In the genomic region with DNA sequence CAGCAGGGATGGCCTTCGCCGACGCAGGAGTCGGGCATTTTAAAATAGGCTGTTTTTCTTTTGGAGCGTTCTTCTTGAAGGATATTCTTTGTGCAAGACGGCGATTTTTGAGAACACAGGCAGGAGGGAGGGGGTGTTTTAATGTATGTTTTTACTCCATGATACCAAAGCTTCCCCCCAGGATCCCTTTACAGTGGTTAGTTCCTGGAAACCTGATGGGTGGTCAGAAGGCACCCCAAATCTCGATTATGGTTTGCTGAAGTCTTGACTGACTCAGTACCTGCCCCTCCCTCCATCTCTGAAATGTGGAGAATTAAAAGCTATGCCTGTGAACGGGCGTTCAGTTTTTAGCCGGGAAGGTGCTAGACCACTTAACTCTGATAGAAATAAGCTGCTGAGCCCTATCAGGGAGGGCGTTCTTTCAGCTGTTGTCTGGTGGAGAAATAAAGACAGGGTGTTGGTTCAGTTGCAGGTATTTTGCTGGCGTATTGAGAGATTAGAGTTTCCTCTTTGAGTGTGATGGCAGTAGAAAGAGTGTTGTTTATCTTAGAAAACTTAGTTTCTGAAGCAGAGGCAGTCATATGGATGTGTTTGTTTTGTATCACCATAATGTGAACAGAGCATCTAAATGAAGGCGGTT, we compare ENCODE assay signal across 8 cellular contexts. TPM values are rescaled to one million over a fixed set of nuclear protein-coding genes. Genes with fewer than 3 reads are reported as not detected.
DNase-seq lines count a peak whose midpoint lies in the region; ATAC-seq and TF ChIP-seq lines count a peak whose summit lies in the region.

No MANE protein-coding gene starts in this region.

- peaks cover 3% of the 10 kb centered on the region for H3K36me3 Mint-ChIP-seq in memory B cell

- no peak for TF ChIP-seq POLR2A in vagina (IDR thresholded peaks at IDR 0.05)

- intact Hi-C loops in Right ventricle myocardium superior (cut with DNase I) (loop anchor here (5.0 kb wide), 1 partner anchor 126 kb away; no protein-coding TSS in a partner anchor), vagina (cut with DNase I) (loop anchor here (10.0 kb wide), 2 partner anchors 127 to 403 kb away; no protein-coding TSS in a partner anchor)

- H3K27me3 Mint-ChIP-seq in memory B cell = peaks cover 16% of the 10 kb centered on the region

- H3K4me3 Mint-ChIP-seq in memory B cell = peak overlapping the region; percentile 91

- H3K9me3 ChIP-seq in right atrium auricular region (no peaks in the 10 kb centered on the region), vagina (no peaks in the 10 kb centered on the region)

- H3K4me1 Mint-ChIP-seq in memory B cell = peaks cover 20% of the 10 kb centered on the region

- peaks cover 0 to 43% of the 10 kb centered on the region in 2 donors for H3K4me1 ChIP-seq in right atrium auricular region
- peaks cover 38% of the 10 kb centered on the region for H3K4me1 ChIP-seq in vagina

- H3K27me3 ChIP-seq in right atrium auricular region (no peaks in the 10 kb centered on the region), vagina (no peaks in the 10 kb centered on the region)

- H3K27ac ChIP-seq in right atrium auricular region (peak overlapping the region; percentile 95 to 98), vagina (peak overlapping the region; percentile 95)

- no peaks in the 10 kb centered on the region for H3K36me3 ChIP-seq in right atrium auricular region
- H3K36me3 ChIP-seq in vagina = no peaks in the 10 kb centered on the region

- H3K9me3 Mint-ChIP-seq in memory B cell = peaks cover 2% of the 10 kb centered on the region

- no peak for TF ChIP-seq CTCF in right atrium auricular region (IDR thresholded peaks at IDR 0.05)
- no peak for TF ChIP-seq CTCF in vagina (IDR thresholded peaks at IDR 0.05)

- DNase-seq in right atrium auricular region (ENCODE audit: low spot score) (no peak), Right ventricle myocardium superior (no peak), T47D (ENCODE audit: low read depth in 1 of 2, low spot score in 1 of 2) (peak; percentile 15 to 40), memory B cell (ENCODE audit: low spot score in 2 of 2) (no peak), vagina (ENCODE audit: extremely low spot score in 2 of 2) (no peak), pons (ENCODE audit: low spot score) (no peak), NCI-H2171 (lab: John Stamatoyannopoulos, UW) (no peak)

- ATAC-seq in Right ventricle myocardium superior (ENCODE audit: poor library complexity) (no peak), memory B cell (ENCODE audit: low read depth) (no peak), HG02970 (IDR thresholded peaks at IDR 0.05; ENCODE audit: low FRiP score, unreplicated experiment) (no peak)

- H3K4me3 ChIP-seq in right atrium auricular region = peak overlapping the region; percentile 85 to 91
- peak overlapping the region; percentile 71 to 82 for H3K4me3 ChIP-seq in vagina

- peak overlapping the region; percentile 91 for H3K27ac Mint-ChIP-seq in memory B cell

- in situ Hi-C loops in T47D (cut with HindIII; ENCODE audit: low pct_unique_long_range_greater_than_20kb, low sequenced_read_pairs) = no loop called here

RNA-seq across cellular contexts. Expression of gene IGF1R, which starts 3.4 kb away (rescaled TPM):
- total RNA-seq in right atrium auricular region = 10 to 100 TPM; 32.1 to 64.1 TPM
- total RNA-seq in Right ventricle myocardium superior = 31.4 TPM
- 97.7 TPM for total RNA-seq in vagina

Comparison
In these comparisons a context has a peak if more than half of its experiments do, and no peak if none do; other contexts are left out.
1. DNase-seq: peak in T47D (2 of 2); none in right atrium auricular region (single experiment), Right ventricle myocardium superior (single experiment), memory B cell (0 of 2), vagina (0 of 2), pons (single experiment) and NCI-H2171 (single experiment).